ENCODE assay signal across 8 cellular contexts in genomic region chr1:211830055-211830329, GRCh38. TPM values are rescaled to one million over a fixed set of nuclear protein-coding genes. Genes with fewer than 3 reads are reported as not detected.
DNase-seq lines count a peak whose midpoint lies in the region; ATAC-seq, FAIRE-seq and TF ChIP-seq lines count a peak whose summit lies in the region.

No MANE protein-coding gene starts in this region.

- TF ChIP-seq EP300 in GM12878 (IDR thresholded peaks at IDR 0.05; ENCODE audit: borderline replicate concordance in 1 of 2, control insufficient read depth in 1 of 2, low read depth in 2 of 2, low read length in 2 of 2), result no peak

- H3K27me3 ChIP-seq in Karpas-422 (ENCODE audit: low read length) (no peaks in the 10 kb centered on the region), GM12878 (replicated peaks in 1 of 2; ENCODE audit: control insufficient read depth in 2 of 2, insufficient read depth in 2 of 2, low read length in 1 of 2) (no peaks in the 10 kb centered on the region), lower lobe of right lung (ENCODE audit: low read depth) (no peaks in the 10 kb centered on the region)

- POLR2A ChIA-PET in GM12878 (lab: Charles Lee), result no interaction called here

- no peak for FAIRE-seq in GM12878 (lab: Jason Lieb, UNC)

- RAD21 ChIA-PET in GM12878 (lab: Charles Lee; ENCODE audit: unreplicated experiment), result interaction anchor here (1.5 to 6.0 kb wide), 2 partner anchors 133 to 206 kb away, joined by 4 to 85 read pairs; partner anchors contain the start of genes DTL and INTS7

- TF ChIP-seq RAD21 in GM12878 (IDR thresholded peaks at IDR 0.05; ENCODE audit: insufficient read depth, low read depth, low read length), result no peak

- H3K4me2 ChIP-seq in Karpas-422 (ENCODE audit: low read depth, low read length, poor library complexity, severe bottlenecking), result peak overlapping the region; percentile 78
- H3K4me2 ChIP-seq in GM12878 (ENCODE audit: control insufficient read depth, insufficient read depth), result peak overlapping the region; percentile 82; the same call in 1 of the 2 replicates

- ATAC-seq in GM19438 (IDR thresholded peaks at IDR 0.05; ENCODE audit: low read depth, unreplicated experiment) (peak; percentile 27), GM12878 (no peak), lower lobe of right lung (no peak)

- DNase-seq in ACHN, result peak; percentile 28
- no peak for DNase-seq in Karpas-422
- DNase-seq in GM12878 (ENCODE audit: low read depth, low spot score), result no peak
- DNase-seq in lower lobe of right lung, result no peak
- DNase-seq in ureter (ENCODE audit: low spot score), result no peak
- DNase-seq in SKM-1 treated with dmso at 0.1 percent for 144 hours (lab: John Stamatoyannopoulos, UW; ENCODE audit: unreplicated experiment), result no peak

- H3K9me3 ChIP-seq in Karpas-422 (ENCODE audit: low read length) (no peaks in the 10 kb centered on the region), GM12878 (replicated peaks; ENCODE audit: control insufficient read depth, insufficient read depth, low read length) (no peaks in the 10 kb centered on the region), lower lobe of right lung (no peaks in the 10 kb centered on the region)

- in situ Hi-C loops in ACHN (cut with HindIII; ENCODE audit: low pct_ligation_motif_present, low pct_unique_long_range_greater_than_20kb, low sequenced_read_pairs), result no loop called here
- in situ Hi-C loops in GM12878 (cut with MboI), result loop anchor here (5.0 kb wide), 2 partner anchors 107 to 133 kb away; no protein-coding TSS in a partner anchor

- H3K9ac ChIP-seq in Karpas-422 (ENCODE audit: low read length), result peak overlapping the region; percentile 82
- H3K9ac ChIP-seq in GM12878 (ENCODE audit: control insufficient read depth, insufficient read depth, low read length), result peak overlapping the region; percentile 74

- H3K4me1 ChIP-seq in Karpas-422 (ENCODE audit: low read length), result peaks cover 49% of the 10 kb centered on the region
- peaks cover 28% of the 10 kb centered on the region for H3K4me1 ChIP-seq in GM12878 (ENCODE audit: control insufficient read depth, insufficient read depth, low read length)
- peaks cover 25% of the 10 kb centered on the region for H3K4me1 ChIP-seq in lower lobe of right lung

- peaks cover 39% of the 10 kb centered on the region for H3K79me2 ChIP-seq in Karpas-422 (ENCODE audit: low read length)
- peaks cover 44% of the 10 kb centered on the region for H3K79me2 ChIP-seq in GM12878 (ENCODE audit: control insufficient read depth, insufficient read depth, low read length)

- H3K27ac ChIP-seq in Karpas-422 (ENCODE audit: low read length) (peak overlapping the region; percentile 64), GM12878 (ENCODE audit: control insufficient read depth, insufficient read depth) (peak overlapping the region; percentile 85), lower lobe of right lung (peak overlapping the region; percentile 89), temporal lobe (ENCODE audit: low read depth, low read length) (peak overlapping the region; percentile 53)

- WGBS in GM12878 (ENCODE audit: insufficient coverage, insufficient replicate concordance, low lambda C conversion rate, missing lambda C conversion rate), result 0% methylated on average over 28 of the region's 45 CpGs

- CTCF ChIA-PET in GM12878 (lab: Yijun Ruan, JAX), result interaction anchor here (1.0 to 5.9 kb wide), 3 partner anchors 110 to 149 kb away, joined by 4 to 59 read pairs (median 44); no protein-coding TSS in a partner anchor

- intact Hi-C loops in GM12878 (cut with micrococcal nuclease; ENCODE audit: unreplicated experiment), result loop anchor here (1.0 to 5.0 kb wide), 5 partner anchors 109 to 253 kb away; partner anchors contain the start of genes DTL, INTS7 and SLC30A1
- intact Hi-C loops in lower lobe of right lung (cut with DNase I), result no loop called here

- TF ChIP-seq CTCF in GM12878 (IDR thresholded peaks at IDR 0.05 in 2 of 3, conservative IDR thresholded peaks at IDR 0.05 in 1 of 3; ENCODE audit: control insufficient read depth in 2 of 3, extremely low read depth in 1 of 3, insufficient read depth in 1 of 3, low read depth in 3 of 3, low read length in 3 of 3), result no peak
- no peak for TF ChIP-seq CTCF in lower lobe of right lung (IDR thresholded peaks at IDR 0.05)

- H2AFZ ChIP-seq in Karpas-422 (ENCODE audit: low read length) (peak overlapping the region; percentile 54; the same call in 1 of the 2 replicates), GM12878 (ENCODE audit: control insufficient read depth, low read depth, low read length) (peak overlapping the region; percentile 45)

- BruUV-seq in GM12878 (replicated peaks; lab: Mats Ljungman, UMichigan), result no TSS peak

- H3K4me3 ChIP-seq in Karpas-422 (ENCODE audit: low read length) (peak overlapping the region; percentile 84), GM12878 (peak overlapping the region; percentile 98), lower lobe of right lung (peak overlapping the region; percentile 70)

- H4K20me1 ChIP-seq in Karpas-422 (ENCODE audit: insufficient read depth, low read depth, low read length), result no peaks in the 10 kb centered on the region
- H4K20me1 ChIP-seq in GM12878 (ENCODE audit: control insufficient read depth, insufficient read depth), result no peaks in the 10 kb centered on the region

- H3K36me3 ChIP-seq in Karpas-422 (ENCODE audit: insufficient read depth, low read length), result no peaks in the 10 kb centered on the region
- H3K36me3 ChIP-seq in GM12878 (ENCODE audit: control insufficient read depth in 2 of 2, insufficient read depth in 2 of 2, low read length in 1 of 2), result no peaks in the 10 kb centered on the region
- H3K36me3 ChIP-seq in lower lobe of right lung, result no peaks in the 10 kb centered on the region

- SMC1A ChIA-PET in GM12878 (lab: Charles Lee; ENCODE audit: uncharacterized antibody, unreplicated experiment), result interaction anchor here (1.0 to 9.3 kb wide), 5 partner anchors 8 to 205 kb away, joined by 3 to 90 read pairs (median 13); partner anchors contain the start of genes DTL and INTS7

- no peak for TF ChIP-seq POLR2A in GM12878 (IDR thresholded peaks at IDR 0.05; ENCODE audit: low read depth, low read length)

- H3K9me2 ChIP-seq in Karpas-422 (replicated peaks; ENCODE audit: insufficient read depth, low read length), result no peaks in the 10 kb centered on the region

TF ChIP-seq in GM12878, 131 proteins besides CTCF, POLR2A, EP300 and RAD21 (continues in another document):
- TF ChIP-seq YY1 (IDR thresholded peaks at IDR 0.05; ENCODE audit: low read depth, low read length) (peak; percentile 47), MYB (IDR thresholded peaks at IDR 0.05; ENCODE audit: borderline replicate concordance, low read depth, low read length) (no peak), SMARCA5 (IDR thresholded peaks at IDR 0.05) (peak; percentile 9; the same call in 1 of the 2 replicates), SKIL (IDR thresholded peaks at IDR 0.05; ENCODE audit: low read depth, poor library complexity, severe bottlenecking) (no peak), TAF1 (IDR thresholded peaks at IDR 0.05; ENCODE audit: borderline replicate concordance, low read depth, low read length) (0 out of 2 replicates have a peak, but pooled peaks have one; percentile 7), CHD4 (IDR thresholded peaks at IDR 0.05) (no peak), GATAD2B (conservative IDR thresholded peaks at IDR 0.05; ENCODE audit: low read depth) (peak; percentile 37; the same call in 1 of the 2 replicates), EGR1 (IDR thresholded peaks at IDR 0.05; ENCODE audit: borderline replicate concordance in 1 of 2, low read depth in 2 of 2, low read length in 2 of 2) (peak in 1 of 2 experiments; percentile 37; a peak in 1 of 3 replicates)

RNA-seq across cellular contexts. Expression of gene LPGAT1, which starts 0.6 kb away (rescaled TPM):
- 40.4 and 53.3 TPM in 2 replicates for total RNA-seq in Karpas-422 (2014; rRNA removed; shearing (Covaris generic); ENCODE audit: low replicate concordance)
- total RNA-seq in GM12878 (2013; cell fraction: nucleolus; rRNA removed), result 95.7 and 102 TPM in 2 replicates
- 26.7 and 27.6 TPM in 2 replicates for total RNA-seq in GM12878 (2014; rRNA removed)
- 26.9 and 27.1 TPM in 2 replicates for total RNA-seq in GM12878 (2014; rRNA removed; fragmentation: Illumina TruSeq; extraction: Trizol)
- total RNA-seq in GM12878 (2021), result 37.5 and 40.6 TPM in 2 replicates
- 9.4 TPM for polyA plus RNA-seq in GM12878 (2011; ENCODE audit: low read depth)
- polyA plus RNA-seq in GM12878 (2011; rRNA removed), result 27.8 and 41.8 TPM in 2 replicates
- polyA plus RNA-seq in GM12878 (2011; cell fraction: cytosol; rRNA removed), result 12.6 and 13.6 TPM in 2 replicates
- 13.7 and 17.9 TPM in 2 replicates for polyA plus RNA-seq in GM12878 (2011; cell fraction: nucleus; rRNA removed)
- polyA plus RNA-seq in GM12878 (2012), result 15.8 and 24.7 TPM in 2 replicates
- polyA plus RNA-seq in GM12878 (2014; fragmentation: Illumina TruSeq; extraction: Trizol), result 17.3 and 29.7 TPM in 2 replicates
- 1 to 10 TPM; 5.8 to 6.4 TPM for polyA plus RNA-seq in GM12878 (2014; fragmentation: Nextera tagmentation; extraction: Ambion mirVana)
- polyA plus RNA-seq in GM12878 (2014; rRNA removed), result 20.5 and 21.1 TPM in 2 replicates
- 10 to 100 TPM in 1 of 2 experiments, 1 to 10 TPM in 1; 7.1 to 17.1 TPM for polyA plus RNA-seq in GM12878 (2016; fragmentation: Nextera tagmentation; extraction: Ambion mirVana)
- 24.5 and 34.1 TPM in 2 replicates for polyA minus RNA-seq in GM12878 (2011; rRNA and poly(A)+ RNA removed)
- 24.5 and 25.1 TPM in 2 replicates for polyA minus RNA-seq in GM12878 (2011; cell fraction: cytosol; rRNA and poly(A)+ RNA removed)
- 26.0 and 40.3 TPM in 2 replicates for polyA minus RNA-seq in GM12878 (2011; cell fraction: nucleus; rRNA and poly(A)+ RNA removed)
- 34.9 TPM for total RNA-seq in lower lobe of right lung
- total RNA-seq in temporal lobe, result 80.6 TPM
- 54.8 TPM for total RNA-seq in ureter
